In the genomic region with DNA sequence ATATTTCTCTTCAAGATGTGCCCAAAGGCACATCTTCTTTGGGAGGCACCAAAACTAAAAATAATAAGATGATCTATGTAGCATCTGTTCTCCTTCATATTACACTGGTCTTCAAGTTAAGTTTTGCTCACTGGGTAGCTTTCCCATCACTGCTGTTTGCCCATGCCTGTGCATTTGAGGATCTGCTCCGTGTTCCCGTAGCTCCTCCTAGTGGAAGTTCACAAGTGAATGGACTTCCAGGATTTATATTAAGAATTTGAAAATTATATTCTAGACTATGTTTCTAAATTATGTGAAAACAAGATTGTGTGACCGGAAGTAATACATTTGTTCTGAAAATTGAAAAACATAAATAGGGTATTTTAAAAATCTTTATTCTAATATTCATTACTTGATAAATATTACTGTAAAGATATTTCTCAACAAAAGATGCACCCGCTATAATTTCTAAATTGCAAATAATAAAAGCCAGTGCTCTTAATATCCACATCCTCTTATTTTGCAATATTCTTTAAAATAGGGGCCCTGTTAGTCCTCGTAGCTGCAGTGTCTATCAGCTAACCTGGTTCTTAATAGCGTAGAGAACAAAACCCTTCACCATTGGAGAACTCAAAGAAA, we compare ENCODE assay signal across 10 cellular contexts.
DNase-seq lines count a peak whose midpoint lies in the region; ATAC-seq and TF ChIP-seq lines count a peak whose summit lies in the region.
"Had no signal": no experiment of that assay in that cellular context is flagged by ENCODE, and none has a peak within 500 bp of the region (broad histone marks: within the 10 kb centered on the region; RNA-seq: fewer than 3 reads in every experiment).

No MANE protein-coding gene starts in this region.

- no peak for TF ChIP-seq EP300 in sigmoid colon (IDR thresholded peaks at IDR 0.05)

- intact Hi-C loops in Right ventricle myocardium inferior (cut with DNase I): no loop called here
- intact Hi-C loops in sigmoid colon (cut with DNase I): no loop called here

- DNase-seq in cardiac muscle cell (ENCODE audit: low read depth in 1 of 2, low spot score in 1 of 2) (peak; percentile 52 to 54), Right ventricle myocardium inferior (ENCODE audit: missing footprints) (no peak), glomerular visceral epithelial cell (ENCODE audit: extremely low spot score) (peak; percentile 41), sigmoid colon (no peak)
- no peak for DNase-seq in effector CD8-positive, alpha-beta T cell (lab: John Stamatoyannopoulos, UW)
- DNase-seq in central memory CD4-positive, alpha-beta T cell: no peak
- DNase-seq: activated naive CD8-positive, alpha-beta T cell treated with anti-CD3 and anti-CD28 coated beads, Interleukin-2, amount 10 ng/mL, durations not matched to agents 7 days and 5 days; CD4-positive, alpha-beta memory T cell had no signal

- H3K4me1 ChIP-seq in cardiac muscle cell (ENCODE audit: low read depth) (no peaks in the 10 kb centered on the region), sigmoid colon (no peaks in the 10 kb centered on the region)

- no peak for TF ChIP-seq POLR2A in sigmoid colon (IDR thresholded peaks at IDR 0.05)

- ATAC-seq in Right ventricle myocardium inferior: no peak
- no peak for ATAC-seq in GM21423 (IDR thresholded peaks at IDR 0.05; ENCODE audit: unreplicated experiment)

- no peaks in the 10 kb centered on the region for H3K9me3 ChIP-seq in cardiac muscle cell (ENCODE audit: low read depth)
- H3K9me3 ChIP-seq in sigmoid colon: peaks cover 0 to 6% (median 3%) of the 10 kb centered on the region in 4 donors

- no peaks in the 10 kb centered on the region for H3K27me3 ChIP-seq in cardiac muscle cell
- H3K27me3 ChIP-seq in sigmoid colon: no peaks in the 10 kb centered on the region

- no peaks in the 10 kb centered on the region for H3K36me3 ChIP-seq in cardiac muscle cell
- H3K36me3 ChIP-seq in sigmoid colon: no peaks in the 10 kb centered on the region

- H3K27ac ChIP-seq in cardiac muscle cell (no peak overlapping the region), VCaP (no peak overlapping the region), sigmoid colon (no peak overlapping the region)

- 44 to 58% methylated on average over 6 of the region's 6 CpGs for WGBS in sigmoid colon, 2 donors

- TF ChIP-seq CTCF in cardiac muscle cell (IDR thresholded peaks at IDR 0.05; ENCODE audit: low read depth, low read length) (peak; percentile 46), VCaP (conservative IDR thresholded peaks at IDR 0.05) (peak; percentile 90), sigmoid colon (IDR thresholded peaks at IDR 0.05) (no peak)

- H3K4me3 ChIP-seq in cardiac muscle cell: no peak overlapping the region
- no peak overlapping the region for H3K4me3 ChIP-seq in sigmoid colon

Comparison
In these comparisons a context has a peak if more than half of its experiments do, and no peak if none do; other contexts are left out.
1. DNase-seq: peak in cardiac muscle cell (2 of 2) and glomerular visceral epithelial cell (single experiment); none in Right ventricle myocardium inferior (single experiment), effector CD8-positive, alpha-beta T cell (single experiment), central memory CD4-positive, alpha-beta T cell (single experiment) and sigmoid colon (single experiment).
2. CTCF ChIP-seq: peak in cardiac muscle cell (single experiment) and VCaP (single experiment); none in sigmoid colon (0 of 4).